15 cellular contexts compared by ENCODE assay signal in genomic region chr7:134827889-134828288, GRCh38. TPM values are rescaled to one million over a fixed set of nuclear protein-coding genes. Genes with fewer than 3 reads are reported as not detected.
DNase-seq lines count a peak whose midpoint lies in the region; ATAC-seq and TF ChIP-seq lines count a peak whose summit lies in the region.
"Had no signal": no experiment of that assay in that cellular context is flagged by ENCODE, and none has a peak within 500 bp of the region (broad histone marks: within the 10 kb centered on the region; RNA-seq: fewer than 3 reads in every experiment).

No MANE protein-coding gene starts in this region.

- 63% methylated on average over 3 of the region's 3 CpGs for WGBS in suprapubic skin

- intact Hi-C loops in left ventricle myocardium superior (cut with micrococcal nuclease), result no loop called here

- TF ChIP-seq CTCF in AG09309 (IDR thresholded peaks at IDR 0.05; ENCODE audit: control insufficient read depth, insufficient read depth, low read depth, low read length, missing control alignments) (no peak), suprapubic skin (IDR thresholded peaks at IDR 0.05) (no peak)

- ATAC-seq in left ventricle myocardium superior (peak; percentile 67), HG02642 (IDR thresholded peaks at IDR 0.05; ENCODE audit: poor library complexity, unreplicated experiment) (no peak)
- ATAC-seq: stimulated activated naive CD8-positive, alpha-beta T cell treated with anti-CD3 and anti-CD28 coated beads, Interleukin-15, amount 100 ng/mL, for 72 hours had no signal

- H3K36me3 ChIP-seq in suprapubic skin, result no peaks in the 10 kb centered on the region
- H3K36me3 ChIP-seq: neutrophil had no signal

- H3K9me3 ChIP-seq in suprapubic skin, result no peaks in the 10 kb centered on the region
- H3K9me3 ChIP-seq: neutrophil had no signal

- peak; percentile 66 for DNase-seq in AG09309 (ENCODE audit: low read depth)
- DNase-seq in astrocyte of the hippocampus (ENCODE audit: low read depth, low spot score), result peak; percentile 77
- DNase-seq in left ventricle myocardium superior, result no peak
- peak; percentile 68 for DNase-seq in skeletal muscle cell (ENCODE audit: low read depth)
- no peak for DNase-seq in suprapubic skin (ENCODE audit: low spot score in 2 of 2)
- DNase-seq in stimulated activated naive CD4-positive, alpha-beta T cell (lab: John Stamatoyannopoulos, UW), result no peak
- no peak for DNase-seq in activated CD4-positive, alpha-beta T cell treated with anti-CD3 and anti-CD28 coated beads, Interleukin-2, amount 50 U/mL, for 1 hour
- DNase-seq: activated CD4-positive, alpha-beta T cell treated with anti-CD3 and anti-CD28 coated beads for 1 hour; activated T-cell treated with anti-CD3 and anti-CD28 coated beads, Interleukin-2, amount 50 U/mL, for 48 hours; H9; NCI-H187 treated with DMSO at 0.1 percent for 48 hours; stimulated activated CD4-positive, alpha-beta T cell treated with anti-CD3 and anti-CD28 coated beads, Interleukin-4, amount 100 ng/mL, for 4 hours; stimulated activated naive CD8-positive, alpha-beta T cell treated with anti-CD3 and anti-CD28 coated beads, Interleukin-15, amount 100 ng/mL, for 72 hours had no signal

- no peak overlapping the region for H3K4me3 ChIP-seq in AG09309 (ENCODE audit: control insufficient read depth, low read depth, low read length)
- no peak overlapping the region for H3K4me3 ChIP-seq in skeletal muscle cell (ENCODE audit: low read depth, low read length)
- no peak overlapping the region for H3K4me3 ChIP-seq in suprapubic skin

- no peak for TF ChIP-seq POLR2A in suprapubic skin (IDR thresholded peaks at IDR 0.05)

- no peak for TF ChIP-seq EP300 in suprapubic skin (IDR thresholded peaks at IDR 0.05)

- no peak overlapping the region for H3K27ac ChIP-seq in suprapubic skin
- H3K27ac ChIP-seq: neutrophil had no signal

- H3K27me3 ChIP-seq in suprapubic skin, result no peaks in the 10 kb centered on the region
- H3K27me3 ChIP-seq: neutrophil had no signal

- H3K4me1 ChIP-seq in suprapubic skin, result no peaks in the 10 kb centered on the region

RNA-seq across cellular contexts. Expression of gene CALD1, which starts 48.5 kb away (rescaled TPM):
- total RNA-seq in left ventricle myocardium superior, result 118 TPM
- 100 to 1,000 TPM in 1 of 4 donors, 10 to 100 TPM in 3; 53.6 to 116 (median 83.2) TPM for total RNA-seq in suprapubic skin

Comparison
In these comparisons a context has a peak if more than half of its experiments do, and no peak if none do; other contexts are left out.
1. DNase-seq: peak in AG09309 (single experiment), astrocyte of the hippocampus (single experiment) and skeletal muscle cell (single experiment); none in left ventricle myocardium superior (single experiment), suprapubic skin (0 of 2), stimulated activated naive CD4-positive, alpha-beta T cell (0 of 6) and activated CD4-positive, alpha-beta T cell treated with anti-CD3 and anti-CD28 coated beads, Interleukin-2, amount 50 U/mL, for 1 hour (single experiment).